1 cellular context compared by ENCODE assay signal in genomic region chr11:1930448-1930802, GRCh38.
TF ChIP-seq lines count a peak whose summit lies in the region.

No MANE protein-coding gene starts in this region.

TF ChIP-seq in HepG2, 621 proteins besides CTCF, POLR2A, EP300 and RAD21:
- TF ChIP-seq ZNF225 (CRISPR knock-in tag; IDR thresholded peaks at IDR 0.05) (no peak), ZNF619 (CRISPR knock-in tag; IDR thresholded peaks at IDR 0.05) (no peak)
